8 cellular contexts compared by ENCODE assay signal in the genomic region with DNA sequence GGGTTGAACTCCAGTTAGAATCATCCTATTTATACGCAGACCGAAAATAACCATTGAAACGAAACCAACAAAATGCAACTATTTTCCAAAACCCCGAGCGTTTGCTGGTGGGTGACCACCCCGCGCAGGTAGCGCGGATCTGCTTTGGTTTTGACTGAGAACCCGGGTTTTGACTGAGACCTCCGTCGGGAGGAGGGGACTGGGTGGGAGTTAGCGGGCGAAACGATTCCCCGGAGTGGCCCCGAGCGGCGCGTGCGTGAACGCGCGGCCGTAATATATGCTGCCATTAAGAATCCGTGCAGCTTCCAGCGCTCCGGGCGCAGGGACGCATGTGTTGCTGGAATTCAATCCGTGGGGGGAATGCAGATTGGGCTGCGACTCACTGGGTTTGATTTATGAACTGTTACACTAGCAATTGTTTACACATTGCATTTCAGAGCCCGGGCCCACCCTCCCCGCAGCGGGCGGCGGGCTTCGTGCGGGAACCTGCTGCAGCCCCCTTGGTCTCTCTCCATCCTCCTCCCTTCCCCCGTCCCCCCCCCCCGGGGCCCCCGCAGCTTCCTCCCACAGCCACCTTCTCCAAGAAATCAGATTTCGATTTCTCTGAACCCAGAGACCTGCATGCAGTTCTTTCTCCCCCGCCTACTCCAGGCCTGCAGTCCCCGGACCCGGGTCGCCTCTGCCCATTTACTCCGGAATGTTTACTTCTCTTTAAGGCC. TPM values are rescaled to one million over a fixed set of nuclear protein-coding genes. Genes with fewer than 3 reads are reported as not detected.
DNase-seq lines count a peak whose midpoint lies in the region; ATAC-seq and TF ChIP-seq lines count a peak whose summit lies in the region.

No MANE protein-coding gene starts in this region.

- no peak overlapping the region for H3K27ac ChIP-seq in muscle layer of colon (ENCODE audit: low read depth, low read length)

- no peak overlapping the region for H3K9ac ChIP-seq in muscle layer of colon (ENCODE audit: low read length)

- H3K4me3 ChIP-seq in muscle layer of colon (ENCODE audit: low read depth in 1 of 2, low read length in 2 of 2), result peak overlapping the region; percentile 30 to 63

- no peaks in the 10 kb centered on the region for H3K9me3 ChIP-seq in muscle layer of colon (ENCODE audit: low read length)

- peaks cover 31% of the 10 kb centered on the region for H3K4me1 ChIP-seq in muscle layer of colon (ENCODE audit: insufficient read depth, low read length)

- ATAC-seq in HG03457 (IDR thresholded peaks at IDR 0.05; ENCODE audit: unreplicated experiment), result no peak

- H3K36me3 ChIP-seq in muscle layer of colon (ENCODE audit: insufficient read depth, low read length), result no peaks in the 10 kb centered on the region

- DNase-seq in activated CD8-positive, alpha-beta memory T cell treated with anti-CD3 and anti-CD28 coated beads, Interleukin-2, amount 50 U/mL, for 48 hours, result peak; percentile 65
- DNase-seq in activated CD8-positive, alpha-beta memory T cell treated with anti-CD3 and anti-CD28 coated beads, Interleukin-2, amount 50 U/mL, for 4 hours, result no peak
- DNase-seq in ecto neural progenitor cell (ENCODE audit: low spot score) (peak; percentile 61), GM19240 (ENCODE audit: insufficient read length, low spot score) (no peak)
- no peak for DNase-seq in activated effector memory CD4-positive, alpha-beta T cell treated with Interleukin-2 at 50 U/mL for 16 hours

- H3K27me3 ChIP-seq in muscle layer of colon (ENCODE audit: control insufficient read depth in 1 of 2, insufficient read depth in 2 of 2, low read length in 2 of 2), result peaks cover 79 to 97% of the 10 kb centered on the region in 2 donors

TF ChIP-seq in PFSK-1, 5 proteins besides CTCF, POLR2A, EP300 and RAD21:
- TF ChIP-seq TAF1 (IDR thresholded peaks at IDR 0.05; ENCODE audit: borderline replicate concordance, insufficient read depth, low read length), result peak; percentile 62; the same call in 1 of the 2 replicates
- TF ChIP-seq FOXP2 (optimal IDR thresholded peaks at IDR 0.05; ENCODE audit: borderline replicate concordance, extremely low read depth, extremely low read length, insufficient read depth), result no peak

RNA-seq across cellular contexts. Expression of a gene that starts 9.9 kb away (rescaled TPM):
- 23.0 TPM for polyA plus RNA-seq in PFSK-1 (2012; ENCODE audit: insufficient read length, low read depth)

Comparison
In these comparisons a context has a peak if more than half of its experiments do, and no peak if none do; other contexts are left out.
1. DNase-seq: peak in activated CD8-positive, alpha-beta memory T cell treated with anti-CD3 and anti-CD28 coated beads, Interleukin-2, amount 50 U/mL, for 48 hours (single experiment) and ecto neural progenitor cell (single experiment); none in activated CD8-positive, alpha-beta memory T cell treated with anti-CD3 and anti-CD28 coated beads, Interleukin-2, amount 50 U/mL, for 4 hours (single experiment), GM19240 (single experiment) and activated effector memory CD4-positive, alpha-beta T cell treated with Interleukin-2 at 50 U/mL for 16 hours (single experiment).